ENCODE assay signal across 9 cellular contexts in genomic region chr12:69447892-69448291, GRCh38.
"Had no signal": no experiment of that assay in that cellular context is flagged by ENCODE, and none has a peak within 500 bp of the region (broad histone marks: within the 10 kb centered on the region; RNA-seq: fewer than 3 reads in every experiment).

No MANE protein-coding gene starts in this region.

- H3K36me3 ChIP-seq: HAP-1 had no signal

- H3K27ac ChIP-seq: HL-60 had no signal

- H3K9me3 ChIP-seq: HAP-1 had no signal

- H3K4me3 ChIP-seq: GM23338, HAP-1, K562 had no signal

- DNase-seq: H7, IMR-90, KG1 had no signal

- H3K4me1 ChIP-seq: HAP-1 had no signal

- ATAC-seq: GM23338, HCT116, HepG2, K562 had no signal
